21 cellular contexts compared by ENCODE assay signal in the genomic region with DNA sequence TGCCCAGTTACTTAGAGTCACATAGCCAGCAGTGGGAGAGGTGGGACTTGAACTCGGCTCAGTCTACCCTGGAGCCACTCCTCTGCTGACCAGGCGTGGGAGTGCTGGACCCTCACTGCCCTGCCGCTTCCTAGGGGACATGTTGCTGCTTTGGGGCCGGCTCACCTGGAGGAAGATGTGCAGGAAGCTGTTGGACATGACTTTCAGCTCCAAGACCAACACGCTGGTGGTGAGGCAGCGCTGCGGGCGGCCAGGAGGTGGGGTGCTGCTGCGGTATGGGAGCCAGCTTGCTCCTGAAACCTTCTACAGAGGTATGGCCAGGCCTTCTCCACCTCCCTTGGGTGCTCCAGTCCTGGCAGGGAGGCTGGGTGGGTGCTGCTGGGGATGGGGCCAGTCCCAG. TPM values are rescaled to one million over a fixed set of nuclear protein-coding genes. Genes with fewer than 3 reads are reported as not detected.
DNase-seq lines count a peak whose midpoint lies in the region; ATAC-seq and TF ChIP-seq lines count a peak whose summit lies in the region.
"Had no signal": no experiment of that assay in that cellular context is flagged by ENCODE, and none has a peak within 500 bp of the region (broad histone marks: within the 10 kb centered on the region; RNA-seq: fewer than 3 reads in every experiment).

No MANE protein-coding gene starts in this region.

- H3K27me3 ChIP-seq in AG04450 (ENCODE audit: control insufficient read depth, insufficient read depth, low read length) = peaks cover 6% of the 10 kb centered on the region
- H3K27me3 ChIP-seq in OCI-LY1 (ENCODE audit: insufficient read depth, low read length) = peaks cover 7% of the 10 kb centered on the region; the same call in 1 of the 2 replicates
- no peaks in the 10 kb centered on the region for H3K27me3 ChIP-seq in endodermal cell (ENCODE audit: control insufficient read depth, insufficient read depth, low read length, poor library complexity, severe bottlenecking)
- H3K27me3 ChIP-seq: cardiac muscle cell, SJCRH30, transverse colon had no signal

- H3K9me3 Mint-ChIP-seq in endodermal cell = no peaks in the 10 kb centered on the region
- no peaks in the 10 kb centered on the region for H3K9me3 Mint-ChIP-seq in stimulated activated naive B cell treated with anti-CD40 and anti-IgM and Interleukin-4, amounts not matched to agents 10 μg/mL and 1 μg/mL and 100 μg/mL, for 72 hours
- H3K9me3 Mint-ChIP-seq: activated naive CD8-positive, alpha-beta T cell treated with anti-CD3 and anti-CD28 coated beads, Interleukin-2, amount 50 U/mL, for 24 hours; activated T-helper 1 cell treated with anti-CD3 and anti-CD28 coated beads, Interleukin-12 subunit alpha, Interleukin-12 subunit beta, Interleukin-2, Interleukin-4 antibody, amounts not matched to agents 30 ng/mL and 10 ng/mL and 1 ng/mL, durations not matched to agents 14 hours and 24 hours and 36 hours; CD8-positive, alpha-beta T cell; stimulated activated naive CD8-positive, alpha-beta T cell treated with anti-CD3 and anti-CD28 coated beads, Interleukin-15, Interleukin-2, amounts not matched to agents 100 ng/mL and 50 ng/mL, for 24 hours; T-helper 2 cell treated with Interferon-gamma antibody and Interleukin-4, amounts not matched to agents 5 μg/mL and 100 μg/mL, for 36 hours had no signal

- H3K4me3 ChIP-seq in AG04450 (ENCODE audit: low read depth, low read length) (no peak overlapping the region), GM12875 (ENCODE audit: low read depth, low read length) (no peak overlapping the region), OCI-LY1 (ENCODE audit: low read depth, low read length, poor library complexity, severe bottlenecking) (no peak overlapping the region), endodermal cell (ENCODE audit: low read length) (no peak overlapping the region)
- H3K4me3 ChIP-seq: cardiac muscle cell, SJCRH30, transverse colon had no signal

- H3K36me3 ChIP-seq in OCI-LY1 (ENCODE audit: insufficient read depth, low read length) (no peaks in the 10 kb centered on the region), endodermal cell (ENCODE audit: control insufficient read depth, insufficient read depth, low read length) (no peaks in the 10 kb centered on the region)
- H3K36me3 ChIP-seq: cardiac muscle cell, SJCRH30, transverse colon had no signal

- H3K9me2 ChIP-seq in OCI-LY1 (ENCODE audit: low read depth, low read length) = no peaks in the 10 kb centered on the region

- no peaks in the 10 kb centered on the region for H3F3A ChIP-seq in OCI-LY1 (ENCODE audit: insufficient read depth, low read length)

- no peak overlapping the region for H2AFZ ChIP-seq in OCI-LY1 (ENCODE audit: low read length)

- POLR2A ChIA-PET in AG04450 (lab: Yijun Ruan, JAX) = no interaction called here

- H3K4me1 ChIP-seq in OCI-LY1 (ENCODE audit: insufficient read depth, low read length, severe bottlenecking) (peaks cover 13% of the 10 kb centered on the region), endodermal cell (ENCODE audit: control insufficient read depth, insufficient read depth, low read length) (peaks cover 2% of the 10 kb centered on the region)

- ATAC-seq in stimulated activated naive B cell treated with anti-CD40 and anti-IgM and Interleukin-4, amounts not matched to agents 10 μg/mL and 1 μg/mL and 100 μg/mL, for 72 hours (replicated peaks) = no peak
- no peak for ATAC-seq in HG02763 (IDR thresholded peaks at IDR 0.05; ENCODE audit: unreplicated experiment)
- ATAC-seq: activated CD4-positive, CD25-positive, alpha-beta regulatory T cell treated with anti-CD3 and anti-CD28 coated beads, Interleukin-2, amount 50 U/mL, for 24 hours; activated naive CD8-positive, alpha-beta T cell treated with anti-CD3 and anti-CD28 coated beads, Interleukin-2, amount 50 U/mL, for 24 hours; CD8-positive, alpha-beta T cell; esophagus mucosa had no signal

- H3K9me3 ChIP-seq in AG04450 (ENCODE audit: control insufficient read depth, insufficient read depth, low read length) = no peaks in the 10 kb centered on the region
- no peaks in the 10 kb centered on the region for H3K9me3 ChIP-seq in OCI-LY1 (ENCODE audit: low read length)
- H3K9me3 ChIP-seq in endodermal cell (ENCODE audit: control insufficient read depth, low read length) = no peaks in the 10 kb centered on the region
- H3K9me3 ChIP-seq: SJCRH30, transverse colon had no signal

- no peaks in the 10 kb centered on the region for H3K36me3 Mint-ChIP-seq in endodermal cell (ENCODE audit: low read depth)
- H3K36me3 Mint-ChIP-seq in stimulated activated naive B cell treated with anti-CD40 and anti-IgM and Interleukin-4, amounts not matched to agents 10 μg/mL and 1 μg/mL and 100 μg/mL, for 72 hours = no peaks in the 10 kb centered on the region
- H3K36me3 Mint-ChIP-seq: CD8-positive, alpha-beta T cell had no signal

- peak; percentile 12; the same call in 1 of the 2 replicates for TF ChIP-seq CTCF in AG04450 (IDR thresholded peaks at IDR 0.05; ENCODE audit: low read depth, low read length)
- TF ChIP-seq CTCF in GM12875 (IDR thresholded peaks at IDR 0.05; ENCODE audit: borderline replicate concordance, insufficient read depth, low read depth, low read length) = peak; percentile 40; the same call in 1 of the 2 replicates
- TF ChIP-seq CTCF in OCI-LY1 (IDR thresholded peaks at IDR 0.05; ENCODE audit: low read length) = peak; percentile 25; the same call in 1 of the 2 replicates
- TF ChIP-seq CTCF in endodermal cell (conservative IDR thresholded peaks at IDR 0.05) = peak; percentile 60

- no peaks in the 10 kb centered on the region for H4K20me1 ChIP-seq in OCI-LY1 (ENCODE audit: insufficient read depth, low read length)

- no peaks in the 10 kb centered on the region for H3K79me2 ChIP-seq in OCI-LY1 (ENCODE audit: insufficient read depth, low read length)

- DNase-seq in AG04450 (ENCODE audit: low read depth, low spot score) = no peak
- DNase-seq in endodermal cell = peak; percentile 74
- DNase-seq in NCI-H2171 (lab: John Stamatoyannopoulos, UW) = no peak
- no peak for DNase-seq in inferior parietal cortex (ENCODE audit: extremely low spot score)
- DNase-seq in stimulated activated naive B cell treated with anti-CD40 and anti-IgM and Interleukin-4, amounts not matched to agents 10 μg/mL and 1 μg/mL and 100 μg/mL, for 72 hours = no peak
- DNase-seq: ACHN; activated naive CD8-positive, alpha-beta T cell treated with anti-CD3 and anti-CD28 coated beads, Interleukin-2, amount 50 U/mL, for 24 hours; CD8-positive, alpha-beta T cell; MV-4-11; NCI-H2081; SJCRH30; transverse colon had no signal

- H3K27me3 Mint-ChIP-seq in endodermal cell (ENCODE audit: insufficient read depth) = peaks cover 2% of the 10 kb centered on the region
- no peaks in the 10 kb centered on the region for H3K27me3 Mint-ChIP-seq in stimulated activated naive B cell treated with anti-CD40 and anti-IgM and Interleukin-4, amounts not matched to agents 10 μg/mL and 1 μg/mL and 100 μg/mL, for 72 hours
- H3K27me3 Mint-ChIP-seq: activated naive CD8-positive, alpha-beta T cell treated with anti-CD3 and anti-CD28 coated beads, Interleukin-2, amount 50 U/mL, for 24 hours; stimulated activated naive CD8-positive, alpha-beta T cell treated with anti-CD3 and anti-CD28 coated beads, Interleukin-15, Interleukin-2, amounts not matched to agents 100 ng/mL and 50 ng/mL, for 24 hours had no signal

- no peak overlapping the region for H3K27ac ChIP-seq in AG04450 (ENCODE audit: low read depth, low read length)
- no peak overlapping the region for H3K27ac ChIP-seq in OCI-LY1 (ENCODE audit: low read depth, low read length, poor library complexity, severe bottlenecking)
- no peak overlapping the region for H3K27ac ChIP-seq in endodermal cell (ENCODE audit: low read depth, low read length)
- H3K27ac ChIP-seq: cardiac muscle cell, SJCRH30, transverse colon had no signal

- H3K9ac ChIP-seq in OCI-LY1 (ENCODE audit: low read length) (no peak overlapping the region), endodermal cell (ENCODE audit: extremely low read depth, low read length, poor library complexity, severe bottlenecking) (no peak overlapping the region)

- no peaks in the 10 kb centered on the region for H3K4me1 Mint-ChIP-seq in endodermal cell
- peaks cover 17 to 18% of the 10 kb centered on the region in 2 donors for H3K4me1 Mint-ChIP-seq in stimulated activated naive B cell treated with anti-CD40 and anti-IgM and Interleukin-4, amounts not matched to agents 10 μg/mL and 1 μg/mL and 100 μg/mL, for 72 hours

- H3K4me3 Mint-ChIP-seq in endodermal cell = no peak overlapping the region
- no peak overlapping the region for H3K4me3 Mint-ChIP-seq in stimulated activated naive B cell treated with anti-CD40 and anti-IgM and Interleukin-4, amounts not matched to agents 10 μg/mL and 1 μg/mL and 100 μg/mL, for 72 hours
- H3K4me3 Mint-ChIP-seq: activated naive CD8-positive, alpha-beta T cell treated with anti-CD3 and anti-CD28 coated beads, Interleukin-2, amount 50 U/mL, for 24 hours; activated T-helper 1 cell treated with anti-CD3 and anti-CD28 coated beads, Interleukin-12 subunit alpha, Interleukin-12 subunit beta, Interleukin-2, Interleukin-4 antibody, amounts not matched to agents 30 ng/mL and 10 ng/mL and 1 ng/mL, durations not matched to agents 14 hours and 24 hours and 36 hours; CD8-positive, alpha-beta T cell; stimulated activated naive CD8-positive, alpha-beta T cell treated with anti-CD3 and anti-CD28 coated beads, Interleukin-15, Interleukin-2, amounts not matched to agents 100 ng/mL and 50 ng/mL, for 24 hours; T-helper 2 cell treated with Interferon-gamma antibody and Interleukin-4, amounts not matched to agents 5 μg/mL and 100 μg/mL, for 36 hours had no signal

- CTCF ChIA-PET in AG04450 (lab: Charles Lee) = no interaction called here

- no peak overlapping the region for H3K27ac Mint-ChIP-seq in endodermal cell
- no peak overlapping the region for H3K27ac Mint-ChIP-seq in stimulated activated naive B cell treated with anti-CD40 and anti-IgM and Interleukin-4, amounts not matched to agents 10 μg/mL and 1 μg/mL and 100 μg/mL, for 72 hours
- H3K27ac Mint-ChIP-seq: activated naive CD8-positive, alpha-beta T cell treated with anti-CD3 and anti-CD28 coated beads, Interleukin-2, amount 50 U/mL, for 24 hours; activated T-helper 1 cell treated with anti-CD3 and anti-CD28 coated beads, Interleukin-12 subunit alpha, Interleukin-12 subunit beta, Interleukin-2, Interleukin-4 antibody, amounts not matched to agents 30 ng/mL and 10 ng/mL and 1 ng/mL, durations not matched to agents 14 hours and 24 hours and 36 hours; CD8-positive, alpha-beta T cell; stimulated activated naive CD8-positive, alpha-beta T cell treated with anti-CD3 and anti-CD28 coated beads, Interleukin-15, Interleukin-2, amounts not matched to agents 100 ng/mL and 50 ng/mL, for 24 hours; T-helper 2 cell treated with Interferon-gamma antibody and Interleukin-4, amounts not matched to agents 5 μg/mL and 100 μg/mL, for 36 hours had no signal

- no peak overlapping the region for H3K4me2 ChIP-seq in OCI-LY1 (ENCODE audit: low read length)

- 89 to 96% methylated on average over 4 to 9 of the region's 9 CpGs for WGBS in endodermal cell (ENCODE audit: insufficient coverage in 1 of 2, insufficient read length in 1 of 2), 2 experiments

RNA-seq across cellular contexts. Expression of a gene that starts 3.4 kb away (rescaled TPM):
- 9.2 and 10.3 TPM in 2 replicates for polyA plus RNA-seq in AG04450 (2011; rRNA removed)
- polyA minus RNA-seq in AG04450 (2011; rRNA and poly(A)+ RNA removed) = 7.3 and 10.2 TPM in 2 replicates
- 10 to 100 TPM; 30.6 to 35.0 TPM for total RNA-seq in endodermal cell
- 26.8 TPM for polyA plus RNA-seq in endodermal cell (2013, experiment 1 of 2)
- polyA plus RNA-seq in endodermal cell (2013, experiment 2 of 2) = 26.0 TPM

RNA-seq across cellular contexts. Expression of a gene that starts 22.5 kb away (rescaled TPM):
- 1.7 and 2.3 TPM in 2 replicates for polyA plus RNA-seq in AG04450 (2011; rRNA removed)
- 1.3 and 1.8 TPM in 2 replicates for polyA minus RNA-seq in AG04450 (2011; rRNA and poly(A)+ RNA removed)
- total RNA-seq in endodermal cell = 10 to 100 TPM; 11.6 to 17.7 TPM
- 10.7 TPM for polyA plus RNA-seq in endodermal cell (2013, experiment 1 of 2)
- 10.5 TPM for polyA plus RNA-seq in endodermal cell (2013, experiment 2 of 2)

RNA-seq across cellular contexts. Expression of a gene that starts 34.2 kb away (rescaled TPM):
- polyA plus RNA-seq in AG04450 (2011; rRNA removed) = 0.86 and 0.94 TPM in 2 replicates
- polyA minus RNA-seq in AG04450 (2011; rRNA and poly(A)+ RNA removed) = 0.61 and 0.92 TPM in 2 replicates
- 10 to 100 TPM; 13.5 to 21.7 TPM for total RNA-seq in endodermal cell
- 9.7 TPM for polyA plus RNA-seq in endodermal cell (2013, experiment 1 of 2)
- 7.6 TPM for polyA plus RNA-seq in endodermal cell (2013, experiment 2 of 2)

RNA-seq across cellular contexts. Expression of a gene that starts 38.6 kb away (rescaled TPM):
- polyA plus RNA-seq in AG04450 (2011; rRNA removed) = 19.4 and 21.0 TPM in 2 replicates
- polyA minus RNA-seq in AG04450 (2011; rRNA and poly(A)+ RNA removed) = 16.1 and 17.1 TPM in 2 replicates
- total RNA-seq in endodermal cell = 10 to 100 TPM; 30.2 to 36.5 TPM
- polyA plus RNA-seq in endodermal cell (2013, experiment 1 of 2) = 23.1 TPM
- polyA plus RNA-seq in endodermal cell (2013, experiment 2 of 2) = 20.9 TPM
